8 cellular contexts compared by ENCODE assay signal in the genomic region with DNA sequence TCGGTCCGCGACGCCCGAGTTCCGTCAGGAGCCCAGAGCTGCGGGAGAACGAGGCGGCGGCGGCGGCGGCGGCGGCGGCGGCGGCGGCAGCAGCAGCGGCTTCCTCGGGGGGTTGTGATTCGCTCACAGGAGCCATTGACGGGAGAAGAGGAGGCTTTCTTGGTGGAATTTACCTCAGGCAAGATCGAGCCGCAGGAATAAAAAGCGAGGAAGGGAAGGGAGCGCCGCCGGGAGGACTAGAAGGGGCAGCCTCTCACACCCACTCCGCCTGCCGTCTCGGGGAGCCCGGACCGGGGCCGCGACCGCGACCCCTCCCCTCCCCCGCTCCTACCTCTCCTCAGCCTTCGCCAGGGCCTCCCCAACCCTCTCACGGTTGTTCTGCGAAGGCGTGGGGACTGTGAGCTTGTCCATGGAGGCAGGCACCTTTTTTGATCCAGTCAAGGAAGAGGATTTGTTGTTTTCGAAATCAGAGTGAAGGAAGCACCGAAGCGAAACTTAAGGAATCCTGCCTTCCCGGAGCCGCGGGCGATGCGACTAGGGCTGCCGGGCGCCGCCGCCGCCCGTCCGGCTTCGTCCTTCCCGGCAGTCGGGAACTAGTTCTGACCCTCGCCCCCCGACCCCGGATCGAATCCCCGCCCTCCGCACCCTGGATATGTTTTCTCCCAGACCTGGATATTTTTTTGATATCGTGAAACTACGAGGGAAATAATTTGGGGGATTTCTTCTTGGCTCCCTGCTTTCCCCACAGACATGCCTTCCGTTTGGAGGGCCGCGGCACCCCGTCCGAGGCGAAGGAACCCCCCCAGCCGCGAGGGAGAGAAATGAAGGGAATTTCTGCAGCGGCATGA. TPM values are rescaled to one million over a fixed set of nuclear protein-coding genes. Genes with fewer than 3 reads are reported as not detected.
DNase-seq lines count a peak whose midpoint lies in the region; ATAC-seq and TF ChIP-seq lines count a peak whose summit lies in the region.

No MANE protein-coding gene starts in this region.

- no peaks in the 10 kb centered on the region for H3K36me3 ChIP-seq in SJCRH30
- H3K36me3 ChIP-seq in adipocyte (ENCODE audit: control insufficient read depth, insufficient read depth, low read length, severe bottlenecking), result no peaks in the 10 kb centered on the region
- H3K36me3 ChIP-seq in left ventricle myocardium inferior, result no peaks in the 10 kb centered on the region

- DNase-seq in ACHN, result peak; percentile 65
- peak; percentile 45 to 69 for DNase-seq in SJCRH30
- DNase-seq in adipocyte (ENCODE audit: low read depth), result peak; percentile 70
- peak; percentile 29 for DNase-seq in left ventricle myocardium inferior
- DNase-seq in posterior vena cava (ENCODE audit: low spot score), result peak; percentile 82
- no peak for DNase-seq in NCI-H2081 treated with DMSO at 0.1 percent for 48 hours (lab: John Stamatoyannopoulos, UW)

- no peak for TF ChIP-seq CTCF in left ventricle myocardium inferior (IDR thresholded peaks at IDR 0.05; ENCODE audit: borderline replicate concordance)

- H3K27ac ChIP-seq in SJCRH30 (peak overlapping the region; percentile 63), left ventricle myocardium inferior (replicated peaks) (peak overlapping the region; percentile 99)

- no peaks in the 10 kb centered on the region for H3K27me3 ChIP-seq in SJCRH30
- no peaks in the 10 kb centered on the region for H3K27me3 ChIP-seq in adipocyte (replicated peaks; ENCODE audit: control insufficient read depth, insufficient read depth, low read length)
- H3K27me3 ChIP-seq in left ventricle myocardium inferior (ENCODE audit: low read depth), result no peaks in the 10 kb centered on the region

- peak overlapping the region; percentile 97 for H3K9ac ChIP-seq in adipocyte (ENCODE audit: low read length)

- no peaks in the 10 kb centered on the region for H3K9me3 ChIP-seq in SJCRH30 (replicated peaks)
- no peaks in the 10 kb centered on the region for H3K9me3 ChIP-seq in adipocyte (ENCODE audit: control insufficient read depth, low read length)
- H3K9me3 ChIP-seq in left ventricle myocardium inferior (replicated peaks), result no peaks in the 10 kb centered on the region

- intact Hi-C loops in left ventricle myocardium inferior (cut with micrococcal nuclease) (loop anchor here (10.0 kb wide), 1 partner anchor 92 kb away; no protein-coding TSS in a partner anchor), posterior vena cava (cut with DNase I) (no loop called here)

- in situ Hi-C loops in ACHN (cut with HindIII; ENCODE audit: low pct_ligation_motif_present, low pct_unique_long_range_greater_than_20kb, low sequenced_read_pairs), result no loop called here

- H3K4me3 ChIP-seq in SJCRH30 (peak overlapping the region; percentile 76), adipocyte (ENCODE audit: low read length) (peak overlapping the region; percentile 98), left ventricle myocardium inferior (peak overlapping the region; percentile 94)

- ATAC-seq in GM18907 (IDR thresholded peaks at IDR 0.05; ENCODE audit: unreplicated experiment), result peak; percentile 29
- peak; percentile 22 for ATAC-seq in HG03159 (IDR thresholded peaks at IDR 0.05; ENCODE audit: unreplicated experiment)

- H3K4me1 ChIP-seq in SJCRH30 (no peaks in the 10 kb centered on the region), adipocyte (ENCODE audit: control insufficient read depth, insufficient read depth, low read length) (peaks cover 31% of the 10 kb centered on the region), left ventricle myocardium inferior (peaks cover 57% of the 10 kb centered on the region)

RNA-seq across cellular contexts. Expression of a gene that starts 0.6 kb away (rescaled TPM):
- 17.8 and 23.7 TPM in 2 replicates for total RNA-seq in SJCRH30 (2014; rRNA removed; shearing (Covaris generic))
- total RNA-seq in left ventricle myocardium inferior, result 51.7 TPM
- 10 to 100 TPM; 69.0 to 83.6 TPM for total RNA-seq in posterior vena cava
